Comparison of ENCODE assay signal across 16 cellular contexts in genomic region chr16:16915771-16916170, GRCh38.
"Had no signal": no experiment of that assay in that cellular context is flagged by ENCODE, and none has a peak within 500 bp of the region (broad histone marks: within the 10 kb centered on the region; RNA-seq: fewer than 3 reads in every experiment).

No MANE protein-coding gene starts in this region.

- ATAC-seq: activated T-cell treated with anti-CD3 and anti-CD28 coated beads, Interleukin-2, amount 50 U/mL, for 72 hours; left lobe of liver; natural killer cell treated with Interleukin-12 subunit alpha and Interleukin-12 subunit beta and Interleukin-15 and Interleukin-18, amount 100 ng/mL, for 72 hours; pancreas; sciatic nerve; stimulated activated effector memory CD8-positive, alpha-beta T cell treated with anti-CD3 and anti-CD28 coated beads, Interleukin-12 subunit alpha, Interleukin-12 subunit beta, amount 100 ng/mL, for 72 hours; upper lobe of right lung had no signal

- DNase-seq: activated CD4-positive, alpha-beta T cell treated with anti-CD3 and anti-CD28 coated beads for 1 hour; activated CD4-positive, alpha-beta T cell treated with anti-CD3 and anti-CD28 coated beads, Interleukin-2, amount 50 U/mL, for 4 hours; activated effector memory CD4-positive, alpha-beta T cell treated with anti-CD3 and anti-CD28 coated beads, Interleukin-2, amount 50 U/mL, for 16 hours; activated T-cell treated with anti-CD3 and anti-CD28 coated beads, Interleukin-2, amount 50 U/mL, for 72 hours; cerebellar nuclear complex; cortex of kidney; erythroblast; foreskin melanocyte; pancreas; stimulated activated CD4-positive, alpha-beta T cell treated with anti-CD3 and anti-CD28 coated beads, Interleukin-4, amount 100 ng/mL, for 24 hours; upper lobe of right lung; WERI-Rb-1 had no signal
